ENCODE assay signal across 19 cellular contexts in genomic region chr15:26757156-26757555, GRCh38. TPM values are rescaled to one million over a fixed set of nuclear protein-coding genes. Genes with fewer than 3 reads are reported as not detected.
DNase-seq lines count a peak whose midpoint lies in the region; ATAC-seq and TF ChIP-seq lines count a peak whose summit lies in the region.
"Had no signal": no experiment of that assay in that cellular context is flagged by ENCODE, and none has a peak within 500 bp of the region (broad histone marks: within the 10 kb centered on the region; RNA-seq: fewer than 3 reads in every experiment).

No MANE protein-coding gene starts in this region.

- no peaks in the 10 kb centered on the region for H3K27me3 ChIP-seq in GM23338 (ENCODE audit: insufficient read depth)
- H3K27me3 ChIP-seq: BLaER1 treated with 17β-estradiol and CSF1 and Interleukin-3, amounts not matched to agents 10 nM and 100 nM had no signal

- H3K4me1 ChIP-seq in GM23338 (ENCODE audit: insufficient read depth) = peaks cover 54% of the 10 kb centered on the region
- H3K4me1 ChIP-seq: BLaER1 treated with 17β-estradiol and CSF1 and Interleukin-3, amounts not matched to agents 10 nM and 100 nM had no signal

- H3K27ac ChIP-seq in GM23338 (ENCODE audit: low read depth) = 0 out of 2 replicates have a peak overlapping the region, but pooled peaks have one; percentile 65
- H3K27ac ChIP-seq: BLaER1 treated with 17β-estradiol and CSF1 and Interleukin-3, amounts not matched to agents 10 nM and 100 nM had no signal

- ATAC-seq in GM23338 (no peak), WTC11 (no peak)

- H3K9me3 Mint-ChIP-seq in GM23338 (no peaks in the 10 kb centered on the region; the same call in 2 of the 3 replicates), WTC11 (0 out of 2 replicates have a peak, but pooled peaks cover 4% of the 10 kb centered on the region)

- peaks cover 22% of the 10 kb centered on the region; the same call in 1 of the 2 replicates for H4K20me1 ChIP-seq in GM23338 (replicated peaks; ENCODE audit: insufficient read depth)
- H4K20me1 ChIP-seq: BLaER1 treated with 17β-estradiol and CSF1 and Interleukin-3, amounts not matched to agents 10 nM and 100 nM had no signal

- peak overlapping the region; percentile 24 for H3K4me3 ChIP-seq in GM23338
- H3K4me3 ChIP-seq: BLaER1 treated with 17β-estradiol and CSF1 and Interleukin-3, amounts not matched to agents 10 nM and 100 nM had no signal

- CTCF ChIA-PET in WTC11 (lab: Charles Lee) = interaction anchor here (1.5 kb wide), 1 partner anchor 21 kb away, joined by 3 read pairs; no protein-coding TSS in a partner anchor

- TF ChIP-seq CTCF in GM23338 (conservative IDR thresholded peaks at IDR 0.05; ENCODE audit: low read depth in 2 of 2) (no peak), WTC11 (IDR thresholded peaks at IDR 0.05) (no peak)

- H3K4me1 Mint-ChIP-seq in GM23338 = peaks cover 68% of the 10 kb centered on the region
- H3K4me1 Mint-ChIP-seq in WTC11 = peaks cover 58% of the 10 kb centered on the region
- H3K4me1 Mint-ChIP-seq: CD4-positive, CD25-positive, alpha-beta regulatory T cell had no signal

- POLR2A ChIA-PET in WTC11 (lab: Charles Lee) = no interaction called here

- peaks cover 100% of the 10 kb centered on the region for H3K79me2 ChIP-seq in GM23338 (replicated peaks; ENCODE audit: insufficient read depth)

- H3K27me3 Mint-ChIP-seq in GM23338 (ENCODE audit: insufficient read depth, low read depth, poor library complexity) = peaks cover 9% of the 10 kb centered on the region
- no peaks in the 10 kb centered on the region for H3K27me3 Mint-ChIP-seq in WTC11 (ENCODE audit: low read depth)
- H3K27me3 Mint-ChIP-seq: CD4-positive, CD25-positive, alpha-beta regulatory T cell; IgD-negative memory B cell had no signal

- no peak overlapping the region for H3K4me3 Mint-ChIP-seq in GM23338
- 0 out of 2 replicates have a peak overlapping the region, but pooled peaks have one; percentile 1 for H3K4me3 Mint-ChIP-seq in WTC11
- H3K4me3 Mint-ChIP-seq: CD4-positive, CD25-positive, alpha-beta regulatory T cell; IgD-negative memory B cell had no signal

- H3K27ac Mint-ChIP-seq in GM23338 = no peak overlapping the region
- 0 out of 2 replicates have a peak overlapping the region, but pooled peaks have one; percentile 17 for H3K27ac Mint-ChIP-seq in WTC11
- H3K27ac Mint-ChIP-seq: IgD-negative memory B cell had no signal

- no peaks in the 10 kb centered on the region for H3F3A ChIP-seq in GM23338 (replicated peaks; ENCODE audit: low read depth)

- no peaks in the 10 kb centered on the region for H3K36me3 ChIP-seq in GM23338 (ENCODE audit: insufficient read depth)
- H3K36me3 ChIP-seq: BLaER1 treated with 17β-estradiol and CSF1 and Interleukin-3, amounts not matched to agents 10 nM and 100 nM had no signal

- H3K9me2 ChIP-seq in GM23338 (ENCODE audit: insufficient read depth) = no peaks in the 10 kb centered on the region

- DNase-seq in GM23338 (ENCODE audit: low spot score) (no peak), WTC11 (ENCODE audit: low spot score) (no peak), medulla oblongata (ENCODE audit: extremely low spot score) (peak; percentile 10), DMS 273 treated with DMSO at 0.1 percent for 48 hours (lab: John Stamatoyannopoulos, UW) (no peak), RPMI8226 (no peak), NCI-H446 (lab: John Stamatoyannopoulos, UW) (no peak)
- DNase-seq in activated CD8-positive, alpha-beta memory T cell treated with anti-CD3 and anti-CD28 coated beads, Interleukin-2, amount 50 U/mL, for 4 hours = no peak
- DNase-seq: ACHN; Calu3; CD4-positive, CD25-positive, alpha-beta regulatory T cell; DMS153; DMS79 treated with DMSO at 0.1 percent for 48 hours; EL; GF-D8; H7; KG1 had no signal

- no peak overlapping the region for H2AFZ ChIP-seq in GM23338

- peak overlapping the region; percentile 61 for H3K4me2 ChIP-seq in GM23338
- H3K4me2 ChIP-seq: BLaER1 treated with 17β-estradiol and CSF1 and Interleukin-3, amounts not matched to agents 10 nM and 100 nM had no signal

- H3K36me3 Mint-ChIP-seq in GM23338 (ENCODE audit: low read depth) (peaks cover 53% of the 10 kb centered on the region), WTC11 (peaks cover 28% of the 10 kb centered on the region)
- H3K36me3 Mint-ChIP-seq: CD4-positive, CD25-positive, alpha-beta regulatory T cell had no signal

TF ChIP-seq in GM23338, 12 proteins besides CTCF, POLR2A, EP300 and RAD21:
- no peak for TF ChIP-seq EZH2 (IDR thresholded peaks at IDR 0.05; ENCODE audit: low read depth, unreplicated experiment)
- TF ChIP-seq ZNF331 (CRISPR knock-in tag; IDR thresholded peaks at IDR 0.05; ENCODE audit: low read depth) = no peak
- TF ChIP-seq NANOG (IDR thresholded peaks at IDR 0.05; ENCODE audit: borderline replicate concordance) = no peak
TF ChIP-seq in GM23338: peak in this region for 0.

TF ChIP-seq in WTC11, 78 proteins besides CTCF, POLR2A, EP300 and RAD21:
- TF ChIP-seq TCF7 (CRISPR knock-in tag; IDR thresholded peaks at IDR 0.05; ENCODE audit: low read depth) = no peak
- TF ChIP-seq ZNF138 (CRISPR knock-in tag; conservative IDR thresholded peaks at IDR 0.05) = no peak
- TF ChIP-seq ZNF317 (CRISPR knock-in tag; IDR thresholded peaks at IDR 0.05; ENCODE audit: borderline replicate concordance, low read depth) = no peak
- TF ChIP-seq, protein P1, sequence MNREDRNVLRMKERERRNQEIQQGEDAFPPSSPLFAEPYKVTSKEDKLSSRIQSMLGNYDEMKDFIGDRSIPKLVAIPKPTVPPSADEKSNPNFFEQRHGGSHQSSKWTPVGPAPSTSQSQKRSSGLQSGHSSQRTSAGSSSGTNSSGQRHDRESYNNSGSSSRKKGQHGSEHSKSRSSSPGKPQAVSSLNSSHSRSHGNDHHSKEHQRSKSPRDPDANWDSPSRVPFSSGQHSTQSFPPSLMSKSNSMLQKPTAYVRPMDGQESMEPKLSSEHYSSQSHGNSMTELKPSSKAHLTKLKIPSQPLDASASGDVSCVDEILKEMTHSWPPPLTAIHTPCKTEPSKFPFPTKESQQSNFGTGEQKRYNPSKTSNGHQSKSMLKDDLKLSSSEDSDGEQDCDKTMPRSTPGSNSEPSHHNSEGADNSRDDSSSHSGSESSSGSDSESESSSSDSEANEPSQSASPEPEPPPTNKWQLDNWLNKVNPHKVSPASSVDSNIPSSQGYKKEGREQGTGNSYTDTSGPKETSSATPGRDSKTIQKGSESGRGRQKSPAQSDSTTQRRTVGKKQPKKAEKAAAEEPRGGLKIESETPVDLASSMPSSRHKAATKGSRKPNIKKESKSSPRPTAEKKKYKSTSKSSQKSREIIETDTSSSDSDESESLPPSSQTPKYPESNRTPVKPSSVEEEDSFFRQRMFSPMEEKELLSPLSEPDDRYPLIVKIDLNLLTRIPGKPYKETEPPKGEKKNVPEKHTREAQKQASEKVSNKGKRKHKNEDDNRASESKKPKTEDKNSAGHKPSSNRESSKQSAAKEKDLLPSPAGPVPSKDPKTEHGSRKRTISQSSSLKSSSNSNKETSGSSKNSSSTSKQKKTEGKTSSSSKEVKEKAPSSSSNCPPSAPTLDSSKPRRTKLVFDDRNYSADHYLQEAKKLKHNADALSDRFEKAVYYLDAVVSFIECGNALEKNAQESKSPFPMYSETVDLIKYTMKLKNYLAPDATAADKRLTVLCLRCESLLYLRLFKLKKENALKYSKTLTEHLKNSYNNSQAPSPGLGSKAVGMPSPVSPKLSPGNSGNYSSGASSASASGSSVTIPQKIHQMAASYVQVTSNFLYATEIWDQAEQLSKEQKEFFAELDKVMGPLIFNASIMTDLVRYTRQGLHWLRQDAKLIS (CRISPR knock-in tag; IDR thresholded peaks at IDR 0.05; ENCODE audit: borderline replicate concordance) = no peak
- TF ChIP-seq NFE2L1 (CRISPR knock-in tag; IDR thresholded peaks at IDR 0.05) = no peak
- TF ChIP-seq, protein P2, sequence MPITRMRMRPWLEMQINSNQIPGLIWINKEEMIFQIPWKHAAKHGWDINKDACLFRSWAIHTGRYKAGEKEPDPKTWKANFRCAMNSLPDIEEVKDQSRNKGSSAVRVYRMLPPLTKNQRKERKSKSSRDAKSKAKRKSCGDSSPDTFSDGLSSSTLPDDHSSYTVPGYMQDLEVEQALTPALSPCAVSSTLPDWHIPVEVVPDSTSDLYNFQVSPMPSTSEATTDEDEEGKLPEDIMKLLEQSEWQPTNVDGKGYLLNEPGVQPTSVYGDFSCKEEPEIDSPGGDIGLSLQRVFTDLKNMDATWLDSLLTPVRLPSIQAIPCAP (CRISPR knock-in tag; IDR thresholded peaks at IDR 0.05) = no peak
- TF ChIP-seq ESRRA (CRISPR knock-in tag; IDR thresholded peaks at IDR 0.05; ENCODE audit: borderline replicate concordance) = no peak
- no peak for TF ChIP-seq SMAD3 (CRISPR knock-in tag; IDR thresholded peaks at IDR 0.05; ENCODE audit: borderline replicate concordance)
- TF ChIP-seq NR1H2 (CRISPR knock-in tag; IDR thresholded peaks at IDR 0.05) = no peak
- TF ChIP-seq ETV6 (CRISPR knock-in tag; IDR thresholded peaks at IDR 0.05) = no peak
- TF ChIP-seq, protein P3, sequence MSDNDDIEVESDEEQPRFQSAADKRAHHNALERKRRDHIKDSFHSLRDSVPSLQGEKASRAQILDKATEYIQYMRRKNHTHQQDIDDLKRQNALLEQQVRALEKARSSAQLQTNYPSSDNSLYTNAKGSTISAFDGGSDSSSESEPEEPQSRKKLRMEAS (CRISPR knock-in tag; IDR thresholded peaks at IDR 0.05) = no peak
- TF ChIP-seq, protein P4, sequence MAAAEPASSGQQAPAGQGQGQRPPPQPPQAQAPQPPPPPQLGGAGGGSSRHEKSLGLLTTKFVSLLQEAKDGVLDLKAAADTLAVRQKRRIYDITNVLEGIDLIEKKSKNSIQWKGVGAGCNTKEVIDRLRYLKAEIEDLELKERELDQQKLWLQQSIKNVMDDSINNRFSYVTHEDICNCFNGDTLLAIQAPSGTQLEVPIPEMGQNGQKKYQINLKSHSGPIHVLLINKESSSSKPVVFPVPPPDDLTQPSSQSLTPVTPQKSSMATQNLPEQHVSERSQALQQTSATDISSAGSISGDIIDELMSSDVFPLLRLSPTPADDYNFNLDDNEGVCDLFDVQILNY (CRISPR knock-in tag; IDR thresholded peaks at IDR 0.05) = no peak
- TF ChIP-seq ZNF219 (CRISPR knock-in tag; IDR thresholded peaks at IDR 0.05; ENCODE audit: borderline replicate concordance) = no peak
- TF ChIP-seq CREB1 (CRISPR knock-in tag; IDR thresholded peaks at IDR 0.05) = no peak
- TF ChIP-seq NFATC4 (CRISPR knock-in tag; IDR thresholded peaks at IDR 0.05) = no peak
- TF ChIP-seq SMAD4 (CRISPR knock-in tag; IDR thresholded peaks at IDR 0.05) = no peak

RNA-seq across cellular contexts. Expression of gene GABRB3, which starts 15.7 kb away (rescaled TPM):
- 119 and 131 TPM in 2 replicates for total RNA-seq in GM23338 (2014; rRNA removed; shearing (Covaris generic))
- polyA plus RNA-seq in GM23338 (2016; fragmentation: Nextera tagmentation; extraction: Ambion mirVana) = 46.8 and 56.5 TPM in 2 replicates
- total RNA-seq in WTC11 (2021) = 168 to 203 TPM (median 172 TPM) in 3 replicates
- total RNA-seq: A172; Calu3; CD4-positive, CD25-positive, alpha-beta regulatory T cell had no signal
- polyA plus RNA-seq: IgD-negative memory B cell had no signal
